In the genomic region with DNA sequence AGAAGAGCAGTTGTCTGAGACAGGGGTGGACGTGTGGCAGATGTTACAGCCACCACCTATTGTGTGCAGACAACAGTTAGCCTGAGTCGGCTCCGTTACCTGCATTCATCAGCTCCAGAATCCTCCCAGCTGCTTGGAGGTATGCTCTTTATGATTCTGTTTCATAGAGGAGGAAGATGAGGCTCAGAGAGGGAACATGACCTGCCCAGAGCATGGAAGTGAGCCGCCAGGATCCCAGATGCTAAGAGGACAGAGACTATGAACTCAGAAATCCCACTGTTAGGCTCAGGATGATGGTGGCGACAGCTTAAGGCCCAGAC, we compare ENCODE assay signal across 32 cellular contexts. TPM values are rescaled to one million over a fixed set of nuclear protein-coding genes. Genes with fewer than 3 reads are reported as not detected.
DNase-seq lines count a peak whose midpoint lies in the region; ATAC-seq, FAIRE-seq and TF ChIP-seq lines count a peak whose summit lies in the region.
"Had no signal": no experiment of that assay in that cellular context is flagged by ENCODE, and none has a peak within 500 bp of the region (broad histone marks: within the 10 kb centered on the region; RNA-seq: fewer than 3 reads in every experiment).

No MANE protein-coding gene starts in this region.

- peaks cover 17% of the 10 kb centered on the region for H3K4me1 Mint-ChIP-seq in mesothelial cell of epicardium

- CTCF ChIA-PET in GM12878 (lab: Yijun Ruan, JAX): interaction anchor here (1.1 to 6.3 kb wide), 4 partner anchors 10 to 51 kb away, joined by 4 to 78 read pairs (median 8); no protein-coding TSS in a partner anchor

- TF ChIP-seq RAD21 in GM12878 (IDR thresholded peaks at IDR 0.05; ENCODE audit: insufficient read depth, low read depth, low read length): no peak

- DNase-seq in NCI-H146 (lab: John Stamatoyannopoulos, UW) (peak; percentile 14), NCI-H146 treated with DMSO at 0.1 percent for 48 hours (lab: John Stamatoyannopoulos, UW; ENCODE audit: unreplicated experiment) (no peak), GM12878 (ENCODE audit: low read depth, low spot score) (no peak), mesothelial cell of epicardium (ENCODE audit: low spot score in 2 of 2, unreplicated experiment in 2 of 2) (no peak), upper lobe of right lung (no peak), glomerular visceral epithelial cell (ENCODE audit: extremely low spot score) (no peak), iPS-NIHi7 (ENCODE audit: extremely low spot score) (no peak)
- DNase-seq in stimulated activated naive CD4-positive, alpha-beta T cell (lab: John Stamatoyannopoulos, UW): no peak
- DNase-seq: activated CD4-positive, alpha-beta T cell treated with anti-CD3 and anti-CD28 coated beads, Interleukin-2, amount 50 U/mL, for 48 hours; activated naive CD4-positive, alpha-beta T cell treated with Interleukin-2 at 50 U/mL for 16 hours; body of pancreas; Calu3; DMS79 treated with DMSO at 0.1 percent for 48 hours; effector memory CD8-positive, alpha-beta T cell; foreskin fibroblast; heart left ventricle; kidney glomerular epithelial cell; NCI-H1694; NCI-H2171 treated with DMSO at 0.1 percent for 48 hours; NCI-H526; RPMI8226; stimulated activated CD4-positive, alpha-beta T cell treated with anti-CD3 and anti-CD28 coated beads, Interleukin-4, amount 100 ng/mL, for 24 hours; T-helper 1 cell had no signal

- H3K79me2 ChIP-seq in GM12878 (ENCODE audit: control insufficient read depth, insufficient read depth, low read length): peaks cover 50% of the 10 kb centered on the region

- ATAC-seq in GM12878: no peak
- no peak for ATAC-seq in upper lobe of right lung
- ATAC-seq: body of pancreas; effector memory CD8-positive, alpha-beta T cell; esophagus mucosa; heart left ventricle; sciatic nerve; stimulated activated memory B cell treated with anti-CD40 and anti-IgM and Interleukin-4, amounts not matched to agents 10 μg/mL and 1 μg/mL and 100 μg/mL, for 72 hours had no signal

- H3K4me1 ChIP-seq in GM12878 (ENCODE audit: control insufficient read depth, insufficient read depth, low read length): peaks cover 47% of the 10 kb centered on the region
- peaks cover 21% of the 10 kb centered on the region for H3K4me1 ChIP-seq in upper lobe of right lung
- H3K4me1 ChIP-seq: prostate gland had no signal

- H3K36me3 ChIP-seq in GM12878 (ENCODE audit: control insufficient read depth in 2 of 2, insufficient read depth in 2 of 2, low read length in 1 of 2) (no peaks in the 10 kb centered on the region; a peak in 2 of 4 replicates), upper lobe of right lung (no peaks in the 10 kb centered on the region)
- H3K36me3 ChIP-seq: heart left ventricle, prostate gland, vagina had no signal

- no peaks in the 10 kb centered on the region for H3K9me3 ChIP-seq in GM12878 (replicated peaks; ENCODE audit: control insufficient read depth, insufficient read depth, low read length)
- H3K9me3 ChIP-seq in upper lobe of right lung: no peaks in the 10 kb centered on the region
- H3K9me3 ChIP-seq: body of pancreas, heart left ventricle, prostate gland, vagina had no signal

- WGBS in GM12878 (ENCODE audit: insufficient coverage, insufficient replicate concordance, low lambda C conversion rate, missing lambda C conversion rate): 87% methylated on average over 5 of the region's 5 CpGs

- no peaks in the 10 kb centered on the region for H3K9me3 Mint-ChIP-seq in mesothelial cell of epicardium
- H3K9me3 Mint-ChIP-seq: effector memory CD8-positive, alpha-beta T cell; stimulated activated memory B cell treated with anti-CD40 and anti-IgM and Interleukin-4, amounts not matched to agents 10 μg/mL and 1 μg/mL and 100 μg/mL, for 72 hours had no signal

- no peak for FAIRE-seq in GM12878 (lab: Jason Lieb, UNC)
- FAIRE-seq: HTR-8/SVneo had no signal

- POLR2A ChIA-PET in GM12878 (lab: Charles Lee): interaction anchor here (15.3 kb wide), 1 partner anchor 41 kb away, joined by 239 read pairs; no protein-coding TSS in a partner anchor

- peak overlapping the region; percentile 66; the same call in 1 of the 2 replicates for H3K27ac ChIP-seq in GM12878 (ENCODE audit: control insufficient read depth, insufficient read depth)
- H3K27ac ChIP-seq in upper lobe of right lung: no peak overlapping the region
- H3K27ac ChIP-seq: 22Rv1, body of pancreas, heart left ventricle, KMS-11, prostate gland, vagina had no signal

- TF ChIP-seq CTCF in GM12878 (IDR thresholded peaks at IDR 0.05 in 2 of 3, conservative IDR thresholded peaks at IDR 0.05 in 1 of 3; ENCODE audit: control insufficient read depth in 2 of 3, extremely low read depth in 1 of 3, insufficient read depth in 1 of 3, low read depth in 3 of 3, low read length in 3 of 3): no peak
- TF ChIP-seq CTCF in mesothelial cell of epicardium (IDR thresholded peaks at IDR 0.05; ENCODE audit: unreplicated experiment): no peak
- TF ChIP-seq CTCF in upper lobe of right lung (IDR thresholded peaks at IDR 0.05): no peak

- in situ Hi-C loops in GM12878 (cut with MboI): no loop called here

- H3K27me3 Mint-ChIP-seq in mesothelial cell of epicardium (ENCODE audit: low read depth): no peaks in the 10 kb centered on the region

- intact Hi-C loops in GM12878 (cut with micrococcal nuclease; ENCODE audit: unreplicated experiment) (no loop called here), upper lobe of right lung (cut with DNase I) (no loop called here)

- peak overlapping the region; percentile 6 for H3K4me3 Mint-ChIP-seq in mesothelial cell of epicardium

- H3K4me3 ChIP-seq in GM12878 (peak overlapping the region; percentile 65; the same call in 1 of the 2 replicates), upper lobe of right lung (peak overlapping the region; percentile 63)

- no peaks in the 10 kb centered on the region for H3K36me3 Mint-ChIP-seq in mesothelial cell of epicardium
- H3K36me3 Mint-ChIP-seq: stimulated activated memory B cell treated with anti-CD40 and anti-IgM and Interleukin-4, amounts not matched to agents 10 μg/mL and 1 μg/mL and 100 μg/mL, for 72 hours had no signal

- peak overlapping the region; percentile 71 for H3K4me2 ChIP-seq in GM12878 (ENCODE audit: control insufficient read depth, insufficient read depth)

- H4K20me1 ChIP-seq in GM12878 (ENCODE audit: control insufficient read depth, insufficient read depth): no peaks in the 10 kb centered on the region

- no peaks in the 10 kb centered on the region; a peak in 1 of 4 replicates for H3K27me3 ChIP-seq in GM12878 (replicated peaks in 1 of 2; ENCODE audit: control insufficient read depth in 2 of 2, insufficient read depth in 2 of 2, low read length in 1 of 2)
- no peaks in the 10 kb centered on the region for H3K27me3 ChIP-seq in upper lobe of right lung
- H3K27me3 ChIP-seq: body of pancreas, vagina had no signal

- TSS peak; percentile 33 for BruUV-seq in GM12878 (replicated peaks; lab: Mats Ljungman, UMichigan)

- H2AFZ ChIP-seq in GM12878 (ENCODE audit: control insufficient read depth, low read depth, low read length): no peak overlapping the region

- SMC1A ChIA-PET in GM12878 (lab: Charles Lee; ENCODE audit: uncharacterized antibody, unreplicated experiment): interaction anchor here (0.6 to 16.1 kb wide), 7 partner anchors 11 to 340 kb away, joined by 3 to 165 read pairs (median 4); no protein-coding TSS in a partner anchor

- RAD21 ChIA-PET in GM12878 (lab: Charles Lee; ENCODE audit: unreplicated experiment): interaction anchor here (0.6 to 10.8 kb wide), 4 partner anchors 38 to 677 kb away, joined by 3 to 153 read pairs (median 15); partner anchors contain the start of gene KREMEN1

- H3K9ac ChIP-seq in GM12878 (ENCODE audit: control insufficient read depth, insufficient read depth, low read length): peak overlapping the region; percentile 71; the same call in 1 of the 2 replicates
- H3K9ac ChIP-seq: KMS-11 had no signal

- TF ChIP-seq POLR2A in GM12878 (IDR thresholded peaks at IDR 0.05; ENCODE audit: low read depth, low read length): no peak

- H3K27ac Mint-ChIP-seq in mesothelial cell of epicardium: no peak overlapping the region
- H3K27ac Mint-ChIP-seq: CD14-positive monocyte; stimulated activated memory B cell treated with anti-CD40 and anti-IgM and Interleukin-4, amounts not matched to agents 10 μg/mL and 1 μg/mL and 100 μg/mL, for 72 hours had no signal

- no peak for TF ChIP-seq EP300 in GM12878 (IDR thresholded peaks at IDR 0.05; ENCODE audit: borderline replicate concordance in 1 of 2, control insufficient read depth in 1 of 2, low read depth in 2 of 2, low read length in 2 of 2)

TF ChIP-seq in GM12878, 131 proteins besides CTCF, POLR2A, EP300 and RAD21:
- no peak for TF ChIP-seq ETV6 (conservative IDR thresholded peaks at IDR 0.05 in 1 of 2, IDR thresholded peaks at IDR 0.05 in 1 of 2; ENCODE audit: borderline replicate concordance in 1 of 2, low read depth in 1 of 2)
- TF ChIP-seq WRNIP1 (IDR thresholded peaks at IDR 0.05; ENCODE audit: borderline replicate concordance, low read depth, low read length): peak; percentile 74; the same call in 1 of the 2 replicates
- 0 out of 2 replicates have a peak, but pooled peaks have one; percentile 24 for TF ChIP-seq HDGF (IDR thresholded peaks at IDR 0.05)
- no peak for TF ChIP-seq HCFC1 (IDR thresholded peaks at IDR 0.05; ENCODE audit: low read length)
TF ChIP-seq in GM12878: peak in this region for 2.

RNA-seq across cellular contexts. Expression of gene EMID1, which starts 1.5 kb away (rescaled TPM):
- total RNA-seq in GM12878 (2013; cell fraction: nucleolus; rRNA removed): 185 and 191 TPM in 2 replicates
- total RNA-seq in GM12878 (2014; rRNA removed) (12.0 and 19.4 TPM in 2 replicates), GM12878 (2014; rRNA removed; fragmentation: Illumina TruSeq; extraction: Trizol) (4.3 and 5.8 TPM in 2 replicates), GM12878 (2021) (17.5 and 18.3 TPM in 2 replicates), mesothelial cell of epicardium (15.7 to 18.1 TPM (median 17.6 TPM) in 3 replicates), upper lobe of right lung (15.2 TPM)
- polyA plus RNA-seq in GM12878 (2011; ENCODE audit: low read depth): 2.5 TPM
- polyA plus RNA-seq in GM12878 (2011; rRNA removed) (29.3 and 60.3 TPM in 2 replicates), GM12878 (2014; fragmentation: Illumina TruSeq; extraction: Trizol) (0.54 and 2.3 TPM in 2 replicates), GM12878 (2014; fragmentation: Nextera tagmentation; extraction: Ambion mirVana) (1 to 10 TPM; 1.2 to 2.3 TPM), GM12878 (2014; rRNA removed) (20.7 and 23.8 TPM in 2 replicates), GM12878 (2016; fragmentation: Nextera tagmentation; extraction: Ambion mirVana) (10 to 100 TPM in 1 of 2 experiments, 1 to 10 TPM in 1; 10.0 to 13.9 TPM)
- polyA plus RNA-seq in GM12878 (2011; cell fraction: cytosol; rRNA removed): 73.9 and 121 TPM in 2 replicates
- polyA plus RNA-seq in GM12878 (2011; cell fraction: nucleus; rRNA removed): 196 and 245 TPM in 2 replicates
- polyA plus RNA-seq in GM12878 (2012): 7.6 and 8.4 TPM in 2 replicates
- 53.3 and 85.9 TPM in 2 replicates for polyA minus RNA-seq in GM12878 (2011; rRNA and poly(A)+ RNA removed)
- 22.1 and 26.0 TPM in 2 replicates for polyA minus RNA-seq in GM12878 (2011; cell fraction: cytosol; rRNA and poly(A)+ RNA removed)
- 59.2 and 86.3 TPM in 2 replicates for polyA minus RNA-seq in GM12878 (2011; cell fraction: nucleus; rRNA and poly(A)+ RNA removed)
- polyA plus RNA-seq: CD14-positive monocyte had no signal
